ENCODE assay signal across 8 cellular contexts in genomic region chr14:77322209-77322902, GRCh38. TPM values are rescaled to one million over a fixed set of nuclear protein-coding genes. Genes with fewer than 3 reads are reported as not detected.
DNase-seq lines count a peak whose midpoint lies in the region; ATAC-seq and TF ChIP-seq lines count a peak whose summit lies in the region.

No MANE protein-coding gene starts in this region.

- peak overlapping the region; percentile 97 for H3K27ac Mint-ChIP-seq in activated naive CD4-positive, alpha-beta T cell treated with anti-CD3 and anti-CD28 coated beads for 36 hours
- H3K27ac Mint-ChIP-seq in activated naive CD4-positive, alpha-beta T cell treated with anti-CD3 and anti-CD28 coated beads, Interleukin-2, amount 50 U/mL, for 72 hours = peak overlapping the region; percentile 95 to 99

- H3K27ac ChIP-seq in left lung (peak overlapping the region; percentile 98 to 99), transverse colon (peak overlapping the region; percentile 92 to 99 (median 98))

- H3K4me3 ChIP-seq in left lung (peak overlapping the region; percentile 97 to 99), transverse colon (peak overlapping the region in 3 of 4 donors; percentile 83 to 88 (median 88))

- no peak for ATAC-seq in activated naive CD4-positive, alpha-beta T cell treated with anti-CD3 and anti-CD28 coated beads, Interleukin-2, amount 50 U/mL, for 72 hours
- ATAC-seq in left lung (no peak), HG03354 (IDR thresholded peaks at IDR 0.05; ENCODE audit: poor library complexity, severe bottlenecking, unreplicated experiment) (no peak), HG03342 (IDR thresholded peaks at IDR 0.05; ENCODE audit: unreplicated experiment) (no peak)

- H3K4me3 Mint-ChIP-seq in activated naive CD4-positive, alpha-beta T cell treated with anti-CD3 and anti-CD28 coated beads for 36 hours = peak overlapping the region; percentile 91

- H3K27me3 ChIP-seq in left lung = no peaks in the 10 kb centered on the region
- H3K27me3 ChIP-seq in transverse colon = no peaks in the 10 kb centered on the region

- CTCF ChIA-PET in activated naive CD4-positive, alpha-beta T cell treated with anti-CD3 and anti-CD28 coated beads for 36 hours (lab: Charles Lee) = no interaction called here

- H3K9me3 ChIP-seq in left lung (no peaks in the 10 kb centered on the region), transverse colon (no peaks in the 10 kb centered on the region)

- TF ChIP-seq POLR2A in transverse colon (IDR thresholded peaks at IDR 0.05) = no peak

- TF ChIP-seq EP300 in transverse colon (IDR thresholded peaks at IDR 0.05; ENCODE audit: low read depth) = no peak

- H3K9me3 Mint-ChIP-seq in activated naive CD4-positive, alpha-beta T cell treated with anti-CD3 and anti-CD28 coated beads for 36 hours = no peaks in the 10 kb centered on the region
- H3K9me3 Mint-ChIP-seq in activated naive CD4-positive, alpha-beta T cell treated with anti-CD3 and anti-CD28 coated beads, Interleukin-2, amount 50 U/mL, for 72 hours = no peaks in the 10 kb centered on the region

- no peaks in the 10 kb centered on the region for H3K27me3 Mint-ChIP-seq in activated naive CD4-positive, alpha-beta T cell treated with anti-CD3 and anti-CD28 coated beads for 36 hours (ENCODE audit: low read depth)

- peaks cover 15% of the 10 kb centered on the region for H3K4me1 Mint-ChIP-seq in activated naive CD4-positive, alpha-beta T cell treated with anti-CD3 and anti-CD28 coated beads for 36 hours (ENCODE audit: low read depth)

- H3K4me1 ChIP-seq in left lung (peaks cover 0 to 16% of the 10 kb centered on the region in 2 donors), transverse colon (peaks cover 5 to 16% (median 15%) of the 10 kb centered on the region in 4 donors)

- in situ Hi-C loops in transverse colon (cut with MboI; ENCODE audit: low pct_ligation_motif_present in 1 of 4, low pct_unique_long_range_greater_than_20kb in 1 of 4, low sequenced_read_pairs in 3 of 4) = loop anchor here in 2 of 4 donors (10.0 to 25.0 kb wide), 4 partner anchors 132 to 435 kb away; partner anchors contain the start of genes AHSA1 (in 1 of the 2), VIPAS39 (in 1 of the 2) and ZDHHC22 (in 1 of the 2)

- intact Hi-C loops in activated naive CD4-positive, alpha-beta T cell treated with anti-CD3 and anti-CD28 coated beads for 36 hours (cut with micrococcal nuclease) = loop anchor here (5.0 kb wide), 1 partner anchor 230 kb away; no protein-coding TSS in a partner anchor
- intact Hi-C loops in left lung (cut with DNase I) = no loop called here
- intact Hi-C loops in transverse colon (cut with DNase I; ENCODE audit: low total_unique reads) = no loop called here

- 76 to 89% methylated on average over 3 to 5 of the region's 5 CpGs for WGBS in transverse colon (ENCODE audit: low coverage in 1 of 2), 2 donors

- TF ChIP-seq CTCF in left lung (IDR thresholded peaks at IDR 0.05) = no peak
- TF ChIP-seq CTCF in transverse colon (IDR thresholded peaks at IDR 0.05) = no peak

- no peaks in the 10 kb centered on the region for H3K36me3 ChIP-seq in left lung
- no peaks in the 10 kb centered on the region for H3K36me3 ChIP-seq in transverse colon

- DNase-seq in activated naive CD4-positive, alpha-beta T cell treated with anti-CD3 and anti-CD28 coated beads for 36 hours = no peak
- DNase-seq in activated naive CD4-positive, alpha-beta T cell treated with anti-CD3 and anti-CD28 coated beads, Interleukin-2, amount 50 U/mL, for 16 hours = no peak
- DNase-seq in activated naive CD4-positive, alpha-beta T cell treated with anti-CD3 and anti-CD28 coated beads, Interleukin-2, amount 50 U/mL, for 72 hours (ENCODE audit: low spot score in 2 of 2) = no peak
- DNase-seq in left lung (no peak), transverse colon (no peak), hippocampal formation (lab: John Stamatoyannopoulos, UW) (no peak)

- no peaks in the 10 kb centered on the region for H3K36me3 Mint-ChIP-seq in activated naive CD4-positive, alpha-beta T cell treated with anti-CD3 and anti-CD28 coated beads for 36 hours (ENCODE audit: low read depth)
- peaks cover 0 to 7% of the 10 kb centered on the region in 2 donors for H3K36me3 Mint-ChIP-seq in activated naive CD4-positive, alpha-beta T cell treated with anti-CD3 and anti-CD28 coated beads, Interleukin-2, amount 50 U/mL, for 72 hours

RNA-seq across cellular contexts. Expression of gene GSTZ1, which starts 1.5 kb away (rescaled TPM):
- 10 to 100 TPM; 26.9 TPM for total RNA-seq in activated naive CD4-positive, alpha-beta T cell treated with anti-CD3 and anti-CD28 coated beads for 36 hours
- total RNA-seq in activated naive CD4-positive, alpha-beta T cell treated with anti-CD3 and anti-CD28 coated beads, Interleukin-2, amount 50 U/mL, for 72 hours = 10 to 100 TPM; 13.9 to 22.2 TPM
- total RNA-seq in left lung (10 to 100 TPM; 11.6 to 13.6 TPM), transverse colon (10 to 100 TPM in 3 of 4 donors, 1 to 10 TPM in 1; 1.5 to 40.7 (median 19.7) TPM)

RNA-seq across cellular contexts. Expression of gene POMT2, which starts 1.7 kb away (rescaled TPM):
- 10 to 100 TPM; 11.3 to 14.5 TPM for total RNA-seq in activated naive CD4-positive, alpha-beta T cell treated with anti-CD3 and anti-CD28 coated beads for 36 hours
- 10 to 100 TPM; 15.5 to 18.0 TPM for total RNA-seq in activated naive CD4-positive, alpha-beta T cell treated with anti-CD3 and anti-CD28 coated beads, Interleukin-2, amount 50 U/mL, for 72 hours
- total RNA-seq in left lung (10 to 100 TPM; 29.3 to 32.8 TPM), transverse colon (10 to 100 TPM; 12.0 to 77.4 (median 24.9) TPM)

RNA-seq across cellular contexts. Expression of gene NGB, which starts 51.4 kb away (rescaled TPM):
- total RNA-seq in activated naive CD4-positive, alpha-beta T cell treated with anti-CD3 and anti-CD28 coated beads for 36 hours = not detected
- total RNA-seq in activated naive CD4-positive, alpha-beta T cell treated with anti-CD3 and anti-CD28 coated beads, Interleukin-2, amount 50 U/mL, for 72 hours = not detected
- total RNA-seq in left lung (not detected), transverse colon (1 to 10 TPM in 1 of 4 donors, under 1 TPM in 1, not detected in 2; 0.64 to 1.4 TPM)

RNA-seq across cellular contexts. Expression of gene TMED8, which starts 54.5 kb away (rescaled TPM):
- total RNA-seq in activated naive CD4-positive, alpha-beta T cell treated with anti-CD3 and anti-CD28 coated beads for 36 hours = 10 to 100 TPM; 21.5 to 21.7 TPM
- 10 to 100 TPM; 15.2 to 32.9 TPM for total RNA-seq in activated naive CD4-positive, alpha-beta T cell treated with anti-CD3 and anti-CD28 coated beads, Interleukin-2, amount 50 U/mL, for 72 hours
- total RNA-seq in left lung = 10 to 100 TPM; 12.7 to 15.9 TPM
- 1 to 10 TPM; 4.9 to 9.2 (median 6.2) TPM for total RNA-seq in transverse colon

RNA-seq across cellular contexts. Expression of gene SAMD15, which starts 54.8 kb away (rescaled TPM):
- total RNA-seq in activated naive CD4-positive, alpha-beta T cell treated with anti-CD3 and anti-CD28 coated beads for 36 hours = under 1 TPM in 1 of 2 experiments, not detected in 1; 0.10 TPM
- under 1 TPM; 0.20 to 0.27 TPM for total RNA-seq in activated naive CD4-positive, alpha-beta T cell treated with anti-CD3 and anti-CD28 coated beads, Interleukin-2, amount 50 U/mL, for 72 hours
- total RNA-seq in left lung (1 to 10 TPM; 1.7 to 2.2 TPM), transverse colon (under 1 TPM in 2 of 4 donors, not detected in 2; 0.16 to 0.41 TPM)
